8 cellular contexts compared by ENCODE assay signal in the genomic region with DNA sequence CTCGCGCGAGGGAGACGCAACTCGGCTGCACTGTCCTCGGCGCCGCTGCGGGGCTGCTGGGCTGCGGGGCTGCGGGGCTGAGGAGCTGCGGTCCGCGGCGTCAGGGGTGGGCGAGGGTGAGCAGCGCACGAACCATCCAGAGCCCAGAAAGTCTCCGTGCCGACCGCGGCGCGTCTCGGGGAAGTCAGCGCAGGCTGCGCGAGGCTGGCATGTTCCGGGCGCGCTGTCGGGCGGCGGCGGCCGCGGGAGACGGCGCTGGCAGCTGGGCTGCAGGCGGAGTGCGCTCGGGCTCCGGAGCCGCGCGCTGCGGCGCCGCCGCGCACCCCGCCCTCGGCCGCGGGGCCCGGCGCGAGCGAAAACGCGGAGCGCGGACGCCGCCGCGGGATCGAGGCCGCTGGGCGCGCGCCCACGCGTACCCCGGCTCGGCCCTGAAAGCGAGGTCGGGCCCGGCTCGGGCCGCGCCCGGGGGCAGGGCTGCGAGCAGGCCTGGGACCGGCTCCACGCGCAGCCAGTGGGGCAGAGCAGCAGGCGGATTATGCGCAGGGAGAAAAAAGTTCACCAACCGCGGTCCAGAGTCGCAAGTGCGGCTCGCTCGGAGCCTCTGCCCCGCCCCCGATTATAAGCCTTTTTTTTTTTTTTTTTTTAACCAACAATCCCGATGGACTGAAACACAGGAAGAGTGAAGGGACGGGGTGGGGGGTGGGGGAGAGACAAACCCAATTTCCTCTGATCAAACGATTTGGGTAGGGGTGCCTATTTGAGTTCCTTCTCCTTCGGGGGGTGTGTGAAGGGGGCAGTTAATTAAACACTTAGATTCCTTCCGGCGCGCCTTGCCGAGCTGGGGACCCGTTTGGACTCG. TPM values are rescaled to one million over a fixed set of nuclear protein-coding genes. Genes with fewer than 3 reads are reported as not detected.
A peak's percentile ranks its signal among the peaks of the same experiment; 100 is the strongest.
DNase-seq lines count a peak whose midpoint lies in the region; ATAC-seq, FAIRE-seq and TF ChIP-seq lines count a peak whose summit lies in the region.

A gene (minus strand): TSS at position 282 of the 859 bp plus-strand sequence. CDS start 117,230 bp downstream, outside the sequence.

- CTCF ChIA-PET in AG04449 (lab: Yijun Ruan, JAX), result interaction anchor here (1.0 kb wide), 1 partner anchor 107 kb away, joined by 4 read pairs; no protein-coding TSS in a partner anchor

- DNase-seq in AG04449 (ENCODE audit: low read depth, low spot score) (no peak), NOMO-1 treated with dmso at 0.1 percent for 144 hours (lab: John Stamatoyannopoulos, UW; ENCODE audit: unreplicated experiment) (peak; percentile 35), astrocyte of the spinal cord (ENCODE audit: low read depth, low spot score) (peak; percentile 74), sigmoid colon (peak; percentile 67), D721Med (ENCODE audit: insufficient read length, low spot score) (no peak)

- H3K27ac ChIP-seq in sigmoid colon, result peak within 1 kb of the TSS; percentile 68 to 84 (median 77)

- intact Hi-C loops in sigmoid colon (cut with DNase I), result loop anchor here (5.0 kb wide), 4 partner anchors 107 to 1168 kb away; a partner anchor contains a TSS

- H3K36me3 ChIP-seq in iPS-15b (ENCODE audit: control insufficient read depth, insufficient read depth, low read length) (no peaks in the 10 kb centered on the region), sigmoid colon (no peaks in the 10 kb centered on the region)

- H3K9me3 ChIP-seq in iPS-15b (ENCODE audit: control insufficient read depth, insufficient read depth, low read length) (no peaks in the 10 kb centered on the region), sigmoid colon (no peaks in the 10 kb centered on the region)

- H3K4me1 ChIP-seq in iPS-15b (ENCODE audit: control insufficient read depth, insufficient read depth, low read length) (no peaks in the 10 kb centered on the region), sigmoid colon (peaks cover 0 to 45% (median 41%) of the 10 kb centered on the region in 4 donors)

- FAIRE-seq in D721Med (lab: Jason Lieb, UNC), result no peak

- in situ Hi-C loops in astrocyte of the spinal cord (cut with HindIII; ENCODE audit: low sequenced_read_pairs), result no loop called here

- TF ChIP-seq POLR2A in sigmoid colon (IDR thresholded peaks at IDR 0.05), result no peak

- peak within 1 kb of the TSS; percentile 6 for H3K9ac ChIP-seq in iPS-15b (ENCODE audit: low read depth, low read length)

- TF ChIP-seq CTCF in AG04449 (IDR thresholded peaks at IDR 0.05; ENCODE audit: insufficient read depth, low read length, missing control alignments), result no peak
- TF ChIP-seq CTCF in astrocyte of the spinal cord (IDR thresholded peaks at IDR 0.05; ENCODE audit: low read depth, low read length), result no peak
- TF ChIP-seq CTCF in sigmoid colon (IDR thresholded peaks at IDR 0.05), result no peak
- TF ChIP-seq CTCF in D721Med (IDR thresholded peaks at IDR 0.05; ENCODE audit: insufficient read depth, missing control alignments), result no peak

- ATAC-seq in GM18517 (IDR thresholded peaks at IDR 0.05; ENCODE audit: unreplicated experiment) (peak; percentile 53), HG02943 (IDR thresholded peaks at IDR 0.05; ENCODE audit: low read depth, unreplicated experiment) (peak; percentile 69)

- H3K4me3 ChIP-seq in AG04449 (ENCODE audit: low read depth, low read length) (peak within 1 kb of the TSS; percentile 73), astrocyte of the spinal cord (ENCODE audit: low read depth, low read length) (peak within 1 kb of the TSS; percentile 93), iPS-15b (ENCODE audit: low read depth, low read length) (peak within 1 kb of the TSS; percentile 68), sigmoid colon (peak within 1 kb of the TSS; percentile 87 to 94 (median 90))

- H3K27me3 ChIP-seq in iPS-15b (ENCODE audit: control insufficient read depth, insufficient read depth, low read length) (peaks cover 63% of the 10 kb centered on the region), sigmoid colon (no peaks in the 10 kb centered on the region)

- TF ChIP-seq EP300 in sigmoid colon (IDR thresholded peaks at IDR 0.05), result no peak

- POLR2A ChIA-PET in AG04449 (lab: Yijun Ruan, JAX), result interaction anchor here (0.6 kb wide), 1 partner anchor 42 kb away, joined by 3 read pairs; no protein-coding TSS in a partner anchor

- 1% methylated on average over 107 of the region's 107 CpGs for WGBS in sigmoid colon, 2 donors

RNA-seq across cellular contexts. Expression of the gene that starts here (rescaled TPM):
- total RNA-seq in sigmoid colon, result 10 to 100 TPM in 2 of 4 donors, 1 to 10 TPM in 2; 4.6 to 12.4 (median 10.0) TPM
- polyA plus RNA-seq in sigmoid colon, result 1 to 10 TPM in 2 of 3 donors, under 1 TPM in 1; 0.46 to 7.8 (median 2.5) TPM

Comparison
In these comparisons a context has a peak if more than half of its experiments do, and no peak if none do; other contexts are left out.
1. DNase-seq: peak in NOMO-1 treated with dmso at 0.1 percent for 144 hours (single experiment), astrocyte of the spinal cord (single experiment) and sigmoid colon (single experiment); none in AG04449 (single experiment) and D721Med (single experiment).
2. Peak in every context shown above with its lines, with median percentiles within 50 percentile points of each other: H3K4me3 ChIP-seq.